ENCODE assay signal across 30 cellular contexts in the genomic region with DNA sequence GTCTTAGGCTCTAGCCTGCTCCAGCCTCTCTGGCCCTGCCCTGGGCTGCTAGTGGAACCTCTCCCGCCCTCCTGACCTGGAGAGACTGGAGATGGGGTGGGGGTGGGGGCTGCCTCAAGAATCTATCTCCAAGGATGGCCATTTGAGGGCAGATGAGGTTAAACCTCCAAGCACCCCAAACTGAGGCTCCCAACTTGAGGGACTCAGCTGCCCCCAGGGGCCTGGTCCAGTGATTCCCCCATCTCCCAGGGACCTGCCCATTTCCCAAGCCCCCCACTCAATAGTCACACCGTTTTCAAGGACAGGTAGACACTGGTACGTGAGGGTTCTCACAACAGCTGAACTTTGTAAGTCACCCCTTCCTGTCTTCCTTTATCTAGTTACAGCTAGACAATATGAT. TPM values are rescaled to one million over a fixed set of nuclear protein-coding genes. Genes with fewer than 3 reads are reported as not detected.
"Had no signal": no experiment of that assay in that cellular context is flagged by ENCODE, and none has a peak within 500 bp of the region (broad histone marks: within the 10 kb centered on the region; RNA-seq: fewer than 3 reads in every experiment).

No MANE protein-coding gene starts in this region.

- H3K9me3 ChIP-seq: gastrocnemius medialis, neutrophil, pancreas, prostate gland, right atrium auricular region, sigmoid colon, suprapubic skin, transverse colon, upper lobe of right lung, uterus had no signal

- H3K4me1 Mint-ChIP-seq: memory B cell; natural killer cell; stimulated activated memory B cell treated with anti-CD40 and anti-IgM and Interleukin-4, amounts not matched to agents 10 μg/mL and 1 μg/mL and 100 μg/mL, for 72 hours had no signal

- H3K4me1 ChIP-seq: gastrocnemius medialis, pancreas, prostate gland, right atrium auricular region, sigmoid colon, suprapubic skin, transverse colon, upper lobe of right lung, uterus had no signal

- ATAC-seq: effector memory CD8-positive, alpha-beta T cell; esophagus mucosa; gastrocnemius medialis; left lobe of liver; natural killer cell; pancreas; upper lobe of right lung had no signal

- H3K4me3 ChIP-seq: gastrocnemius medialis, lung, pancreas, prostate gland, right atrium auricular region, sigmoid colon, suprapubic skin, transverse colon, upper lobe of right lung, uterus had no signal

- H3K9me3 Mint-ChIP-seq: effector memory CD8-positive, alpha-beta T cell; memory B cell; natural killer cell; stimulated activated memory B cell treated with anti-CD40 and anti-IgM and Interleukin-4, amounts not matched to agents 10 μg/mL and 1 μg/mL and 100 μg/mL, for 72 hours; stimulated activated naive CD8-positive, alpha-beta T cell treated with anti-CD3 and anti-CD28 coated beads, Interleukin-15, Interleukin-2, amounts not matched to agents 100 ng/mL and 50 ng/mL, for 24 hours had no signal

- H3K27me3 ChIP-seq: neutrophil, pancreas, transverse colon, uterus had no signal

- H3K4me3 Mint-ChIP-seq: effector memory CD8-positive, alpha-beta T cell; memory B cell; natural killer cell; stimulated activated memory B cell treated with anti-CD40 and anti-IgM and Interleukin-4, amounts not matched to agents 10 μg/mL and 1 μg/mL and 100 μg/mL, for 72 hours; stimulated activated naive CD8-positive, alpha-beta T cell treated with anti-CD3 and anti-CD28 coated beads, Interleukin-15, Interleukin-2, amounts not matched to agents 100 ng/mL and 50 ng/mL, for 24 hours had no signal

- H3K27ac ChIP-seq: gastrocnemius medialis, neutrophil, pancreas, prostate gland, right atrium auricular region, sigmoid colon, suprapubic skin, transverse colon, upper lobe of right lung, uterus had no signal

- H3K27me3 Mint-ChIP-seq: stimulated activated naive CD8-positive, alpha-beta T cell treated with anti-CD3 and anti-CD28 coated beads, Interleukin-15, Interleukin-2, amounts not matched to agents 100 ng/mL and 50 ng/mL, for 24 hours had no signal

- H3K27ac Mint-ChIP-seq: effector memory CD8-positive, alpha-beta T cell; memory B cell; natural killer cell; stimulated activated memory B cell treated with anti-CD40 and anti-IgM and Interleukin-4, amounts not matched to agents 10 μg/mL and 1 μg/mL and 100 μg/mL, for 72 hours; stimulated activated naive CD8-positive, alpha-beta T cell treated with anti-CD3 and anti-CD28 coated beads, Interleukin-15, Interleukin-2, amounts not matched to agents 100 ng/mL and 50 ng/mL, for 24 hours had no signal

- DNase-seq: cortex of kidney; effector memory CD8-positive, alpha-beta T cell; foreskin fibroblast; gastrocnemius medialis; kidney; natural killer cell; pancreas; sigmoid colon; stimulated activated CD4-positive, alpha-beta T cell treated with anti-CD3 and anti-CD28 coated beads, Interleukin-2, amount 100 ng/mL, for 24 hours; stimulated activated CD4-positive, alpha-beta T cell treated with anti-CD3 and anti-CD28 coated beads, Interleukin-4, amount 100 ng/mL, for 24 hours; transverse colon; upper lobe of right lung; uterus had no signal

- H3K36me3 Mint-ChIP-seq: memory B cell; natural killer cell; stimulated activated memory B cell treated with anti-CD40 and anti-IgM and Interleukin-4, amounts not matched to agents 10 μg/mL and 1 μg/mL and 100 μg/mL, for 72 hours had no signal

- H3K36me3 ChIP-seq: gastrocnemius medialis, neutrophil, pancreas, prostate gland, right atrium auricular region, sigmoid colon, suprapubic skin, transverse colon, upper lobe of right lung, uterus had no signal

RNA-seq across cellular contexts. Expression of a gene that starts 7.1 kb away (rescaled TPM):
- total RNA-seq: dermis microvascular lymphatic vessel endothelial cell, gastrocnemius medialis, glomerular endothelial cell, kidney, mononuclear cell, natural killer cell, omental fat pad, right atrium auricular region, sigmoid colon, skeletal muscle tissue, suprapubic skin, transverse colon had no signal
- polyA plus RNA-seq: neural cell, sigmoid colon had no signal

RNA-seq across cellular contexts. Expression of a gene that starts 40.1 kb away (rescaled TPM):
- total RNA-seq: dermis microvascular lymphatic vessel endothelial cell, esophagus mucosa, gastrocnemius medialis, glomerular endothelial cell, kidney, left lobe of liver, liver, mononuclear cell, natural killer cell, omental fat pad, pancreas, prostate gland, right atrium auricular region, sigmoid colon, skeletal muscle tissue, suprapubic skin, transverse colon, upper lobe of right lung, uterus had no signal
- polyA plus RNA-seq: liver, neural cell, pancreas, sigmoid colon had no signal

RNA-seq across cellular contexts. Expression of a gene that starts 58.7 kb away (rescaled TPM):
- total RNA-seq: dermis microvascular lymphatic vessel endothelial cell, esophagus mucosa, gastrocnemius medialis, glomerular endothelial cell, kidney, left lobe of liver, liver, lung, mononuclear cell, natural killer cell, omental fat pad, pancreas, right atrium auricular region, sigmoid colon, skeletal muscle tissue, suprapubic skin, transverse colon, upper lobe of right lung, uterus had no signal
- polyA plus RNA-seq: liver, lung, neural cell, pancreas, sigmoid colon had no signal
